8 cellular contexts compared by ENCODE assay signal in the genomic region with DNA sequence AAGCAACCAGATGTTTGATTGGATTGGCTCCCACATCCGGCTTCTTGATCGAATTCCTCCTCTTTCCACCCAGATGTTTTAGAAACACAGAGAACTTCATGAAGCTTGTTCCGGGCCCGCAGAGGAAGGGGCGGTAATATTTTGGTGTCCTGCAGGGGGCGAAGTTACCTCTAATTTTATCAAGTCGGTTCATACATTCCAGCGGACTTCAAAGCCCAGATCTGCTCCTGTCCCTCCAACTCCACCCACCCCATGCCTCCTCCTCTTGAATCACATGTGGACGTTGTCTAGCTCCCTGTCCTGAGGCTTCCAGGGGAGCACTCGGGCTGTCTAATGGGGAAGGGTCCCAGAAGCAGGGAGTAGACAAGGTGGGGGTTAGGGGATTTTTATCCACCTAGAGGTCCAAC. TPM values are rescaled to one million over a fixed set of nuclear protein-coding genes. Genes with fewer than 3 reads are reported as not detected.
DNase-seq lines count a peak whose midpoint lies in the region; ATAC-seq and TF ChIP-seq lines count a peak whose summit lies in the region.

No MANE protein-coding gene starts in this region.

- ATAC-seq in GM23338: peak; percentile 9
- peak; percentile 60 for ATAC-seq in left lung
- ATAC-seq in HG03571 (IDR thresholded peaks at IDR 0.05; ENCODE audit: unreplicated experiment): no peak

- peak overlapping the region in 1 of 2 donors; percentile 39 for H3K4me3 Mint-ChIP-seq in CD14-positive monocyte
- no peak overlapping the region for H3K4me3 Mint-ChIP-seq in GM23338

- H3K4me1 ChIP-seq in GM23338 (ENCODE audit: insufficient read depth): no peaks in the 10 kb centered on the region; the same call in 1 of the 2 replicates
- peaks cover 15% of the 10 kb centered on the region for H3K4me1 ChIP-seq in colonic mucosa
- H3K4me1 ChIP-seq in left lung: peaks cover 11 to 37% of the 10 kb centered on the region in 2 donors

- H3K27me3 Mint-ChIP-seq in CD14-positive monocyte (ENCODE audit: low read depth in 3 of 3) (peaks cover 39 to 58% (median 43%) of the 10 kb centered on the region in 3 donors), GM23338 (ENCODE audit: insufficient read depth, low read depth, poor library complexity) (peaks cover 45% of the 10 kb centered on the region)

- no peak overlapping the region for H3K9ac ChIP-seq in colonic mucosa (ENCODE audit: low read depth in 2 of 2, low read length in 2 of 2)

- H3K36me3 ChIP-seq in GM23338 (ENCODE audit: insufficient read depth): no peaks in the 10 kb centered on the region
- H3K36me3 ChIP-seq in colonic mucosa: no peaks in the 10 kb centered on the region
- H3K36me3 ChIP-seq in left lung: no peaks in the 10 kb centered on the region

- H2AFZ ChIP-seq in GM23338: no peak overlapping the region

- TF ChIP-seq CTCF in CD14-positive monocyte (IDR thresholded peaks at IDR 0.05): peak; percentile 59
- TF ChIP-seq CTCF in GM23338 (conservative IDR thresholded peaks at IDR 0.05; ENCODE audit: low read depth in 2 of 2): peak; percentile 66 to 67
- no peak for TF ChIP-seq CTCF in colonic mucosa (IDR thresholded peaks at IDR 0.05)
- TF ChIP-seq CTCF in left lung (IDR thresholded peaks at IDR 0.05): peak; percentile 50 to 63

- no peaks in the 10 kb centered on the region for H4K20me1 ChIP-seq in GM23338 (replicated peaks; ENCODE audit: insufficient read depth)

- H3K9me3 ChIP-seq in colonic mucosa (no peaks in the 10 kb centered on the region), left lung (no peaks in the 10 kb centered on the region)

- H3K27me3 ChIP-seq in GM23338 (ENCODE audit: insufficient read depth) (peaks cover 49% of the 10 kb centered on the region), colonic mucosa (peaks cover 31% of the 10 kb centered on the region), left lung (peaks cover 31 to 50% of the 10 kb centered on the region in 2 donors)

- H3K27ac ChIP-seq in GM23338 (ENCODE audit: low read depth) (no peak overlapping the region), colonic mucosa (no peak overlapping the region), left lung (no peak overlapping the region)

- intact Hi-C loops in CD14-positive monocyte (cut with micrococcal nuclease) (no loop called here), colonic mucosa (cut with DNase I) (loop anchor here (5.0 to 10.0 kb wide), 4 partner anchors 192 to 332 kb away; partner anchors contain the start of gene TXNDC5), left lung (cut with DNase I) (loop anchor here in 1 of 2 donors (5.0 kb wide), 2 partner anchors 284 to 334 kb away; no protein-coding TSS in a partner anchor)

- no peaks in the 10 kb centered on the region for H3K36me3 Mint-ChIP-seq in CD14-positive monocyte
- no peaks in the 10 kb centered on the region for H3K36me3 Mint-ChIP-seq in GM23338 (ENCODE audit: low read depth)

- H3K9me3 Mint-ChIP-seq in CD14-positive monocyte: peaks cover 0 to 11% (median 4%) of the 10 kb centered on the region in 7 donors
- peaks cover 5% of the 10 kb centered on the region for H3K9me3 Mint-ChIP-seq in GM23338

- DNase-seq in CD14-positive monocyte (ENCODE audit: low spot score) (peak; percentile 67), GM23338 (ENCODE audit: low spot score) (peak; percentile 92), NCI-H226 (peak; percentile 50), colonic mucosa (peak; percentile 82), left lung (peak in 1 of 2 donors; percentile 62)
- DNase-seq in activated CD4-positive, alpha-beta T cell treated with anti-CD3 and anti-CD28 coated beads for 24 hours (ENCODE audit: low read depth in 2 of 2): peak; percentile 52 to 66
- peak; percentile 30 to 65 (median 44) for DNase-seq in stimulated activated CD4-positive, alpha-beta T cell treated with anti-CD3 and anti-CD28 coated beads, TNF-alpha, amount 100 ng/mL, for 48 hours (ENCODE audit: low read depth in 3 of 3)

- H3K4me2 ChIP-seq in GM23338: no peak overlapping the region

- H3K79me2 ChIP-seq in GM23338 (replicated peaks; ENCODE audit: insufficient read depth): no peaks in the 10 kb centered on the region

- H3K4me1 Mint-ChIP-seq in CD14-positive monocyte (peaks cover 21% of the 10 kb centered on the region), GM23338 (peaks cover 5% of the 10 kb centered on the region)

- no peak overlapping the region for H3K4me3 ChIP-seq in GM23338
- H3K4me3 ChIP-seq in colonic mucosa: no peak overlapping the region
- no peak overlapping the region for H3K4me3 ChIP-seq in left lung

- H3K27ac Mint-ChIP-seq in CD14-positive monocyte: peak overlapping the region in 1 of 7 donors; percentile 25
- no peak overlapping the region for H3K27ac Mint-ChIP-seq in GM23338

- H3K9me2 ChIP-seq in GM23338 (ENCODE audit: insufficient read depth): no peaks in the 10 kb centered on the region

- no peaks in the 10 kb centered on the region for H3F3A ChIP-seq in GM23338 (replicated peaks; ENCODE audit: low read depth)

TF ChIP-seq in GM23338, 12 proteins besides CTCF, POLR2A, EP300 and RAD21 (continues in another document):
- no peak for TF ChIP-seq CREB1 (CRISPR knock-in tag; IDR thresholded peaks at IDR 0.05; ENCODE audit: low read depth)
- no peak for TF ChIP-seq ZNF331 (CRISPR knock-in tag; IDR thresholded peaks at IDR 0.05; ENCODE audit: low read depth)
- no peak for TF ChIP-seq REST (IDR thresholded peaks at IDR 0.05; ENCODE audit: unreplicated experiment)

RNA-seq across cellular contexts. Expression of gene BMP6, which starts 2.9 kb away (rescaled TPM):
- polyA plus RNA-seq in CD14-positive monocyte: not detected
- total RNA-seq in GM23338 (2014; rRNA removed; shearing (Covaris generic)): 2.8 and 3.1 TPM in 2 replicates
- 0.56 and 0.84 TPM in 2 replicates for polyA plus RNA-seq in GM23338 (2016; fragmentation: Nextera tagmentation; extraction: Ambion mirVana)
- total RNA-seq in colonic mucosa: 1 to 10 TPM in 1 of 2 donors, under 1 TPM in 1; 0.62 to 2.1 TPM
- 10 to 100 TPM in 1 of 2 donors, 1 to 10 TPM in 1; 5.8 to 18.7 TPM for total RNA-seq in left lung
